In genomic region chr15:62344806-62345539, GRCh38 we compare ENCODE assay signal across 8 cellular contexts. TPM values are rescaled to one million over a fixed set of nuclear protein-coding genes. Genes with fewer than 3 reads are reported as not detected.
A peak's percentile ranks its signal among the peaks of the same experiment; 100 is the strongest.
DNase-seq lines count a peak whose midpoint lies in the region; ATAC-seq and TF ChIP-seq lines count a peak whose summit lies in the region.

No MANE protein-coding gene starts in this region.

- no peaks in the 10 kb centered on the region for H3K79me2 ChIP-seq in mesendoderm (ENCODE audit: control insufficient read depth, insufficient read depth, low read length)

- no peak overlapping the region for H3K4ac ChIP-seq in mesendoderm (ENCODE audit: low read depth, low read length)

- no peak overlapping the region for H3K23ac ChIP-seq in mesendoderm (ENCODE audit: low read length)

- no peaks in the 10 kb centered on the region for H3K9me3 ChIP-seq in BE2C

- H2BK15ac ChIP-seq in mesendoderm (replicated peaks; ENCODE audit: low read depth) = no peak overlapping the region

- H3K4me1 ChIP-seq in BE2C (no peaks in the 10 kb centered on the region), mesendoderm (ENCODE audit: control insufficient read depth, low read depth, low read length) (no peaks in the 10 kb centered on the region)

- peak; percentile 89 for ATAC-seq in GM21526 (IDR thresholded peaks at IDR 0.05; ENCODE audit: low FRiP score, unreplicated experiment)
- ATAC-seq in GM21528 (IDR thresholded peaks at IDR 0.05; ENCODE audit: low FRiP score, unreplicated experiment) = no peak

- no peak overlapping the region for H3K9ac ChIP-seq in mesendoderm (ENCODE audit: low read length)

- H3K27me3 ChIP-seq in BE2C (no peaks in the 10 kb centered on the region), mesendoderm (ENCODE audit: insufficient read depth, low read length, poor library complexity) (no peaks in the 10 kb centered on the region)

- H2AK5ac ChIP-seq in mesendoderm (ENCODE audit: low read length) = no peak overlapping the region

- H3K36me3 ChIP-seq in BE2C = no peaks in the 10 kb centered on the region
- no peaks in the 10 kb centered on the region for H3K36me3 ChIP-seq in mesendoderm (ENCODE audit: control insufficient read depth, insufficient read depth, low read length)

- H3K4me3 ChIP-seq in BE2C (ENCODE audit: low read depth, low read length) = peak overlapping the region; percentile 55
- H3K4me3 ChIP-seq in mesendoderm (ENCODE audit: low read length) = no peak overlapping the region

- no peak overlapping the region for H2BK120ac ChIP-seq in mesendoderm (ENCODE audit: low read depth, low read length)

- H3K56ac ChIP-seq in mesendoderm (ENCODE audit: low read length) = peak overlapping the region; percentile 76

- H3K27ac ChIP-seq in mesendoderm (ENCODE audit: low read depth, low read length) = no peak overlapping the region

- DNase-seq in BE2C (peak; percentile 76), NCI-H1930 (lab: John Stamatoyannopoulos, UW) (peak; percentile 10 to 19), dermis microvascular lymphatic vessel endothelial cell (ENCODE audit: low read depth in 2 of 2) (peak; percentile 50 to 72), mesendoderm (peak; percentile 96)
- DNase-seq in activated CD4-positive, alpha-beta T cell treated with anti-CD3 and anti-CD28 coated beads for 48 hours = peak; percentile 71
- peak; percentile 9 to 65 (median 47) for DNase-seq in stimulated activated naive CD4-positive, alpha-beta T cell (lab: John Stamatoyannopoulos, UW)

- no peak overlapping the region for H2BK5ac ChIP-seq in mesendoderm (ENCODE audit: low read length)

- H4K8ac ChIP-seq in mesendoderm (ENCODE audit: low read depth, low read length) = no peak overlapping the region

- no peak overlapping the region for H4K5ac ChIP-seq in mesendoderm (ENCODE audit: low read length)

- peak; percentile 93 for TF ChIP-seq CTCF in BE2C (IDR thresholded peaks at IDR 0.05; ENCODE audit: low read depth, low read length)

- H3K18ac ChIP-seq in mesendoderm (ENCODE audit: low read length) = no peak overlapping the region

- WGBS in mesendoderm (ENCODE audit: extremely low coverage, insufficient coverage, low lambda C conversion rate) = no CpG with 5 or more reads among the region's 21 CpGs

- no peaks in the 10 kb centered on the region for H3K79me1 ChIP-seq in mesendoderm (ENCODE audit: low read length)

- peak overlapping the region; percentile 18 for H3K4me2 ChIP-seq in mesendoderm (ENCODE audit: low read length)

RNA-seq across cellular contexts. Expression of gene TLN2, which starts 45.4 kb away (rescaled TPM):
- 6.7 TPM for polyA plus RNA-seq in BE2C (2012; ENCODE audit: insufficient read depth, insufficient read length, low read depth)
- 0.64 and 0.76 TPM in 2 replicates for total RNA-seq in dermis microvascular lymphatic vessel endothelial cell
- polyA plus RNA-seq in mesendoderm (2013, experiment 1 of 2) = 13.2 TPM
- 13.3 TPM for polyA plus RNA-seq in mesendoderm (2013, experiment 2 of 2)

Comparison
In these comparisons a context has a peak if more than half of its experiments do, and no peak if none do; other contexts are left out.
1. DNase-seq: peak in every context shown above with its lines; median percentile 96 in mesendoderm; 76 in BE2C; 71 in activated CD4-positive, alpha-beta T cell treated with anti-CD3 and anti-CD28 coated beads for 48 hours; 61 in dermis microvascular lymphatic vessel endothelial cell; 47 in stimulated activated naive CD4-positive, alpha-beta T cell; 14 in NCI-H1930.